ENCODE assay signal across 1 cellular context in the genomic region with DNA sequence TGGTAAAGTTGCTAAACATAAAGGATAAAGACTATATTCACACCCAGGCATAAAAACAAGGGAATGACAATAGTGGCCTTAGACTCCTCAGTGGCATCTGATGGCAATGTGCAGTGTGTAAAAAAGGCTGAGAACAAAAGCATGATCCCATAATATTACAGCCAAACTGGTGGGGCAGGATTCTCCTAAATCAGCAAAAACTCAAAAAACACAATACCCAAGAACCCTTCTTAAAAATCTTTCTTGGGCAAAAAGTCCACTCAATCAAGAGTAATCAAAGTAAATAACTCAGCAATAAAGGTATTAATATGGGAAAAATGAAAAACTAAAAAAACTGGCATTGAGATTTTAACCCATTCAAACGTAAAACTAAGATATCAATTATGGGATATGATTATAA.
TF ChIP-seq lines count a peak whose summit lies in the region.

No MANE protein-coding gene starts in this region.

TF ChIP-seq in HCT116, 20 proteins besides CTCF, POLR2A, EP300 and RAD21:
- no peak for TF ChIP-seq SP1 (IDR thresholded peaks at IDR 0.05; ENCODE audit: low read depth)
- no peak for TF ChIP-seq EZH2 (IDR thresholded peaks at IDR 0.05)
- TF ChIP-seq, protein P1, sequence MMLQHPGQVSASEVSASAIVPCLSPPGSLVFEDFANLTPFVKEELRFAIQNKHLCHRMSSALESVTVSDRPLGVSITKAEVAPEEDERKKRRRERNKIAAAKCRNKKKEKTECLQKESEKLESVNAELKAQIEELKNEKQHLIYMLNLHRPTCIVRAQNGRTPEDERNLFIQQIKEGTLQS (IDR thresholded peaks at IDR 0.05): no peak
- TF ChIP-seq POLR2AphosphoS5 (IDR thresholded peaks at IDR 0.05; ENCODE audit: low read depth, low read length): no peak
- TF ChIP-seq ZNF274 (IDR thresholded peaks at IDR 0.05; ENCODE audit: low read depth, low read length): no peak
- no peak for TF ChIP-seq CBX3 (IDR thresholded peaks at IDR 0.05; ENCODE audit: low read depth)
- TF ChIP-seq SRF (IDR thresholded peaks at IDR 0.05; ENCODE audit: low read depth): no peak
- TF ChIP-seq YY1 (IDR thresholded peaks at IDR 0.05; ENCODE audit: extremely low read depth, insufficient replicate concordance, low read depth, low read length): no peak
- TF ChIP-seq EGR1 (IDR thresholded peaks at IDR 0.05; ENCODE audit: low read depth): no peak
- no peak for TF ChIP-seq TCF7L2 (IDR thresholded peaks at IDR 0.05; ENCODE audit: borderline replicate concordance, extremely low read depth, insufficient read depth, insufficient read length)
- no peak for TF ChIP-seq ELF1 (IDR thresholded peaks at IDR 0.05; ENCODE audit: borderline replicate concordance, low read depth)
- TF ChIP-seq ZFX (IDR thresholded peaks at IDR 0.05): no peak
- no peak for TF ChIP-seq SIN3A (IDR thresholded peaks at IDR 0.05; ENCODE audit: low read depth)
- TF ChIP-seq, protein P2, sequence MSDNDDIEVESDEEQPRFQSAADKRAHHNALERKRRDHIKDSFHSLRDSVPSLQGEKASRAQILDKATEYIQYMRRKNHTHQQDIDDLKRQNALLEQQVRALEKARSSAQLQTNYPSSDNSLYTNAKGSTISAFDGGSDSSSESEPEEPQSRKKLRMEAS (IDR thresholded peaks at IDR 0.05): no peak
- no peak for TF ChIP-seq EZH2phosphoT487 (IDR thresholded peaks at IDR 0.05; ENCODE audit: borderline replicate concordance)
- TF ChIP-seq FOSL1 (IDR thresholded peaks at IDR 0.05; ENCODE audit: low read depth): no peak
- TF ChIP-seq JUND (IDR thresholded peaks at IDR 0.05): no peak
- TF ChIP-seq, protein P3, sequence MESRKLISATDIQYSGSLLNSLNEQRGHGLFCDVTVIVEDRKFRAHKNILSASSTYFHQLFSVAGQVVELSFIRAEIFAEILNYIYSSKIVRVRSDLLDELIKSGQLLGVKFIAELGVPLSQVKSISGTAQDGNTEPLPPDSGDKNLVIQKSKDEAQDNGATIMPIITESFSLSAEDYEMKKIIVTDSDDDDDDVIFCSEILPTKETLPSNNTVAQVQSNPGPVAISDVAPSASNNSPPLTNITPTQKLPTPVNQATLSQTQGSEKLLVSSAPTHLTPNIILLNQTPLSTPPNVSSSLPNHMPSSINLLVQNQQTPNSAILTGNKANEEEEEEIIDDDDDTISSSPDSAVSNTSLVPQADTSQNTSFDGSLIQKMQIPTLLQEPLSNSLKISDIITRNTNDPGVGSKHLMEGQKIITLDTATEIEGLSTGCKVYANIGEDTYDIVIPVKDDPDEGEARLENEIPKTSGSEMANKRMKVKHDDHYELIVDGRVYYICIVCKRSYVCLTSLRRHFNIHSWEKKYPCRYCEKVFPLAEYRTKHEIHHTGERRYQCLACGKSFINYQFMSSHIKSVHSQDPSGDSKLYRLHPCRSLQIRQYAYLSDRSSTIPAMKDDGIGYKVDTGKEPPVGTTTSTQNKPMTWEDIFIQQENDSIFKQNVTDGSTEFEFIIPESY (IDR thresholded peaks at IDR 0.05; ENCODE audit: extremely low read depth, insufficient replicate concordance, low read length): no peak
- no peak for TF ChIP-seq CEBPB (IDR thresholded peaks at IDR 0.05; ENCODE audit: low read depth)
- TF ChIP-seq, protein P4, sequence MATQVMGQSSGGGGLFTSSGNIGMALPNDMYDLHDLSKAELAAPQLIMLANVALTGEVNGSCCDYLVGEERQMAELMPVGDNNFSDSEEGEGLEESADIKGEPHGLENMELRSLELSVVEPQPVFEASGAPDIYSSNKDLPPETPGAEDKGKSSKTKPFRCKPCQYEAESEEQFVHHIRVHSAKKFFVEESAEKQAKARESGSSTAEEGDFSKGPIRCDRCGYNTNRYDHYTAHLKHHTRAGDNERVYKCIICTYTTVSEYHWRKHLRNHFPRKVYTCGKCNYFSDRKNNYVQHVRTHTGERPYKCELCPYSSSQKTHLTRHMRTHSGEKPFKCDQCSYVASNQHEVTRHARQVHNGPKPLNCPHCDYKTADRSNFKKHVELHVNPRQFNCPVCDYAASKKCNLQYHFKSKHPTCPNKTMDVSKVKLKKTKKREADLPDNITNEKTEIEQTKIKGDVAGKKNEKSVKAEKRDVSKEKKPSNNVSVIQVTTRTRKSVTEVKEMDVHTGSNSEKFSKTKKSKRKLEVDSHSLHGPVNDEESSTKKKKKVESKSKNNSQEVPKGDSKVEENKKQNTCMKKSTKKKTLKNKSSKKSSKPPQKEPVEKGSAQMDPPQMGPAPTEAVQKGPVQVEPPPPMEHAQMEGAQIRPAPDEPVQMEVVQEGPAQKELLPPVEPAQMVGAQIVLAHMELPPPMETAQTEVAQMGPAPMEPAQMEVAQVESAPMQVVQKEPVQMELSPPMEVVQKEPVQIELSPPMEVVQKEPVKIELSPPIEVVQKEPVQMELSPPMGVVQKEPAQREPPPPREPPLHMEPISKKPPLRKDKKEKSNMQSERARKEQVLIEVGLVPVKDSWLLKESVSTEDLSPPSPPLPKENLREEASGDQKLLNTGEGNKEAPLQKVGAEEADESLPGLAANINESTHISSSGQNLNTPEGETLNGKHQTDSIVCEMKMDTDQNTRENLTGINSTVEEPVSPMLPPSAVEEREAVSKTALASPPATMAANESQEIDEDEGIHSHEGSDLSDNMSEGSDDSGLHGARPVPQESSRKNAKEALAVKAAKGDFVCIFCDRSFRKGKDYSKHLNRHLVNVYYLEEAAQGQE (IDR thresholded peaks at IDR 0.05; ENCODE audit: low read depth): no peak
